In the genomic region with DNA sequence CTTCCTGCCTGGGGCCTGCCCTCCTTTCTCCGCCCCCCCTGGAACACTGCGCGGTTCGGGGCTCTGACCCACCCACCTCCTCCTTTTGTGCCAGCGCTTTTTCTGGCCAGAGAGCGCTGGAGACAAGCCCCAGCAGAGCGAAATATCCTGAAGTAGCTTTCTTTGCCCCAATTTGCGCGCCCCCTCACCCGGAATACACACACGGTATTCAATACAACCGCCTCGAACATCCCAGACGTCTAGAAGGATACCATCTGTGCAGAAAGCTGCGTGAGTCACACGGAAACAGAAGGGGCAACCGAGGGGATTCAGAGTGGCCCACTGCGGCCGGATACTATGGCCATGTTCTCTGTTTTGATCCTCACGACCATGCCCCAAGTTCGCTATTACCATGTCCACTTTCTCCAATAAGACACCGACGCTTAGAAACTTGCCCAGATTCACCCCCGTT, we compare ENCODE assay signal across 11 cellular contexts. TPM values are rescaled to one million over a fixed set of nuclear protein-coding genes. Genes with fewer than 3 reads are reported as not detected.
DNase-seq lines count a peak whose midpoint lies in the region; FAIRE-seq and TF ChIP-seq lines count a peak whose summit lies in the region.
"Had no signal": no experiment of that assay in that cellular context is flagged by ENCODE, and none has a peak within 500 bp of the region (broad histone marks: within the 10 kb centered on the region; RNA-seq: fewer than 3 reads in every experiment).

No MANE protein-coding gene starts in this region.

- H3K27me3 Mint-ChIP-seq in MCF 10A (ENCODE audit: insufficient read depth, unreplicated experiment), result peaks cover 21% of the 10 kb centered on the region

- peak overlapping the region; percentile 72 for H3K4me2 ChIP-seq in keratinocyte (ENCODE audit: control insufficient read depth, extremely low read depth, insufficient read depth, low read depth, low read length)

- H3K27ac ChIP-seq in keratinocyte (ENCODE audit: control insufficient read depth, insufficient read depth, low read length) (peak overlapping the region; percentile 52), stomach smooth muscle (ENCODE audit: low read length) (no peak overlapping the region), kidney (ENCODE audit: low read depth in 2 of 2, low read length in 2 of 2) (no peak overlapping the region)

- H3K4me3 ChIP-seq in keratinocyte (ENCODE audit: control insufficient read depth in 2 of 3, extremely low read depth in 1 of 3, insufficient read depth in 2 of 3, low read depth in 1 of 3, low read length in 3 of 3) (peak overlapping the region; percentile 59 to 70 (median 68)), stomach smooth muscle (ENCODE audit: low read length in 2 of 2) (peak overlapping the region; percentile 72), kidney (ENCODE audit: low read length in 2 of 2) (peak overlapping the region in 1 of 2 donors; percentile 51)

- peak overlapping the region; percentile 72 for H3K9ac ChIP-seq in keratinocyte (ENCODE audit: control insufficient read depth, extremely low read depth, insufficient read depth, low read length)
- H3K9ac ChIP-seq in stomach smooth muscle (ENCODE audit: low read length in 2 of 2), result peak overlapping the region; percentile 21 to 45
- H3K9ac ChIP-seq in kidney (ENCODE audit: low read length in 2 of 2), result no peak overlapping the region

- no peaks in the 10 kb centered on the region for H3K4me1 Mint-ChIP-seq in MCF 10A (ENCODE audit: insufficient read depth, unreplicated experiment)

- H3K9me3 Mint-ChIP-seq in MCF 10A (ENCODE audit: unreplicated experiment), result no peaks in the 10 kb centered on the region

- FAIRE-seq in keratinocyte (lab: Jason Lieb, UNC) (no peak), kidney (lab: Jason Lieb, UNC) (no peak)

- CTCF ChIA-PET in MCF 10A (lab: Yijun Ruan, JAX), result interaction anchor here (0.6 to 4.2 kb wide), 5 partner anchors 8 to 1894 kb away, joined by 3 to 18 read pairs (median 3); a partner anchor contains a TSS

- POLR2A ChIA-PET in MCF 10A (lab: Yijun Ruan, JAX), result no interaction called here

- H3K9me1 ChIP-seq in keratinocyte (ENCODE audit: control insufficient read depth, extremely low read depth, insufficient read depth, low read length), result no peaks in the 10 kb centered on the region

- intact Hi-C loops in MCF 10A (cut with micrococcal nuclease) (loop anchor here (1.0 kb wide), 1 partner anchor 106 kb away; a partner anchor contains a TSS), kidney (cut with DNase I) (no loop called here)

- H3K27ac Mint-ChIP-seq in MCF 10A (ENCODE audit: low read depth, unreplicated experiment), result no peak overlapping the region

- H3K36me3 Mint-ChIP-seq in MCF 10A (ENCODE audit: insufficient read depth, unreplicated experiment), result no peaks in the 10 kb centered on the region

- H2AFZ ChIP-seq in keratinocyte (ENCODE audit: control insufficient read depth, low read length), result peak overlapping the region; percentile 51

- H3K9me3 ChIP-seq in keratinocyte (ENCODE audit: control insufficient read depth, low read depth, low read length) (no peaks in the 10 kb centered on the region), stomach smooth muscle (ENCODE audit: control insufficient read depth in 2 of 2, low read length in 2 of 2) (no peaks in the 10 kb centered on the region), kidney (ENCODE audit: control insufficient read depth in 1 of 2, low read length in 2 of 2) (no peaks in the 10 kb centered on the region)

- H3K4me3 Mint-ChIP-seq in MCF 10A (ENCODE audit: unreplicated experiment), result peak overlapping the region; percentile 69

- peaks cover 11% of the 10 kb centered on the region for H3K4me1 ChIP-seq in keratinocyte (ENCODE audit: control insufficient read depth, extremely low read depth, insufficient read depth, low read length)
- H3K4me1 ChIP-seq in stomach smooth muscle (ENCODE audit: control insufficient read depth, insufficient read depth, low read length), result peaks cover 9% of the 10 kb centered on the region
- H3K4me1 ChIP-seq in kidney (ENCODE audit: control insufficient read depth in 1 of 2, insufficient read depth in 1 of 2, low read depth in 1 of 2, low read length in 2 of 2), result no peaks in the 10 kb centered on the region

- peaks cover 23% of the 10 kb centered on the region for H3K79me2 ChIP-seq in keratinocyte (ENCODE audit: control insufficient read depth, insufficient read depth, low read length)

- TF ChIP-seq CTCF in MCF 10A (IDR thresholded peaks at IDR 0.05; ENCODE audit: unreplicated experiment) (no peak), keratinocyte (optimal IDR thresholded peaks at IDR 0.05 in 1 of 3, IDR thresholded peaks at IDR 0.05 in 1 of 3, conservative IDR thresholded peaks at IDR 0.05 in 1 of 3; ENCODE audit: extremely low read depth in 1 of 3, insufficient read depth in 2 of 3, low read length in 3 of 3) (no peak), kidney (IDR thresholded peaks at IDR 0.05; ENCODE audit: borderline replicate concordance, extremely low read depth, insufficient read depth) (no peak)

- dilution Hi-C loops in keratinocyte (cut with MboI; ENCODE audit: extremely low pct_ligation_motif_present, low sequenced_read_pairs), result no loop called here

- H3K36me3 ChIP-seq in keratinocyte (ENCODE audit: control insufficient read depth in 2 of 2, extremely low read depth in 1 of 2, insufficient read depth in 2 of 2, low read length in 2 of 2), result no peaks in the 10 kb centered on the region
- H3K36me3 ChIP-seq in stomach smooth muscle (ENCODE audit: control insufficient read depth in 2 of 2, insufficient read depth in 2 of 2, low read length in 2 of 2), result no peaks in the 10 kb centered on the region
- no peaks in the 10 kb centered on the region for H3K36me3 ChIP-seq in kidney (ENCODE audit: control insufficient read depth in 1 of 2, insufficient read depth in 2 of 2, low read length in 2 of 2)

- H3K27me3 ChIP-seq in keratinocyte (ENCODE audit: control insufficient read depth, extremely low read depth, insufficient read depth, low read length) (no peaks in the 10 kb centered on the region), stomach smooth muscle (ENCODE audit: control insufficient read depth in 1 of 2, insufficient read depth in 2 of 2, low read length in 2 of 2) (peaks cover 0 to 9% of the 10 kb centered on the region in 2 donors)

- H4K20me1 ChIP-seq in keratinocyte (ENCODE audit: control insufficient read depth, extremely low read depth, insufficient read depth, low read length), result no peaks in the 10 kb centered on the region

- peak; percentile 1 for DNase-seq in NCI-H1694 treated with DMSO at 0.1 percent for 48 hours (lab: John Stamatoyannopoulos, UW)
- no peak for DNase-seq in NCI-H1694 (lab: John Stamatoyannopoulos, UW)
- DNase-seq in MCF 10A (ENCODE audit: unreplicated experiment), result no peak
- no peak for DNase-seq in keratinocyte (ENCODE audit: low read depth, low spot score)
- no peak for DNase-seq in NCI-H2107 (lab: John Stamatoyannopoulos, UW)
- no peak for DNase-seq in NOMO-1 treated with DMSO at 0.1 percent for 48 hours (lab: John Stamatoyannopoulos, UW; ENCODE audit: unreplicated experiment)
- DNase-seq in kidney, result no peak
- DNase-seq: 8988T, activated gamma-delta T cell treated with Interleukin-2 at 50 U/mL for 16 hours, NCI-H226 had no signal

- BruUV-seq in MCF 10A (replicated peaks; lab: Mats Ljungman, UMichigan), result no TSS peak

RNA-seq across cellular contexts. Expression of a gene that starts 0.3 kb away (rescaled TPM):
- 7.4 and 9.4 TPM in 2 replicates for total RNA-seq in MCF 10A (2022)
- polyA plus RNA-seq in keratinocyte, result 31.9 to 166 TPM (median 53.8 TPM) in 3 replicates
- polyA plus RNA-seq in keratinocyte (2011; ENCODE audit: low read depth), result 7.7 TPM
- 37.0 and 42.6 TPM in 2 replicates for polyA plus RNA-seq in keratinocyte (2011; cell fraction: cytosol; rRNA removed)
- 120 and 126 TPM in 2 replicates for polyA plus RNA-seq in keratinocyte (2011; cell fraction: nucleus; rRNA removed)
- 9.6 and 95.8 TPM in 2 replicates for polyA plus RNA-seq in keratinocyte (2012; ENCODE audit: low replicate concordance)
- polyA minus RNA-seq in keratinocyte, result 40.2 to 79.6 TPM (median 47.3 TPM) in 3 replicates
- polyA minus RNA-seq in keratinocyte (2011; cell fraction: cytosol; rRNA and poly(A)+ RNA removed), result 38.0 TPM
- polyA minus RNA-seq in keratinocyte (2011; cell fraction: nucleus; rRNA and poly(A)+ RNA removed), result 48.6 and 67.1 TPM in 2 replicates
- total RNA-seq in kidney, result 39.2 TPM
- 6.1 TPM for polyA plus RNA-seq in kidney (ENCODE audit: insufficient read depth, low read depth, low replicate concordance)

Comparison
In these comparisons a context has a peak if more than half of its experiments do, and no peak if none do; other contexts are left out.
1. H3K9ac ChIP-seq: peak in keratinocyte (single experiment) and stomach smooth muscle (2 of 2); none in kidney (0 of 2).